ENCODE assay signal across 1 cellular context in genomic region chr12:127504874-127505273, GRCh38.
TF ChIP-seq lines count a peak whose summit lies in the region.

No MANE protein-coding gene starts in this region.

TF ChIP-seq in IMR-90, 13 proteins besides CTCF, POLR2A, EP300 and RAD21 (continued from another document):
- TF ChIP-seq ELK1 (IDR thresholded peaks at IDR 0.05; ENCODE audit: borderline replicate concordance, low read depth, low read length) (no peak), CHD1 (IDR thresholded peaks at IDR 0.05; ENCODE audit: low read depth, low read length) (no peak)
